Comparison of ENCODE assay signal across 8 cellular contexts in the genomic region with DNA sequence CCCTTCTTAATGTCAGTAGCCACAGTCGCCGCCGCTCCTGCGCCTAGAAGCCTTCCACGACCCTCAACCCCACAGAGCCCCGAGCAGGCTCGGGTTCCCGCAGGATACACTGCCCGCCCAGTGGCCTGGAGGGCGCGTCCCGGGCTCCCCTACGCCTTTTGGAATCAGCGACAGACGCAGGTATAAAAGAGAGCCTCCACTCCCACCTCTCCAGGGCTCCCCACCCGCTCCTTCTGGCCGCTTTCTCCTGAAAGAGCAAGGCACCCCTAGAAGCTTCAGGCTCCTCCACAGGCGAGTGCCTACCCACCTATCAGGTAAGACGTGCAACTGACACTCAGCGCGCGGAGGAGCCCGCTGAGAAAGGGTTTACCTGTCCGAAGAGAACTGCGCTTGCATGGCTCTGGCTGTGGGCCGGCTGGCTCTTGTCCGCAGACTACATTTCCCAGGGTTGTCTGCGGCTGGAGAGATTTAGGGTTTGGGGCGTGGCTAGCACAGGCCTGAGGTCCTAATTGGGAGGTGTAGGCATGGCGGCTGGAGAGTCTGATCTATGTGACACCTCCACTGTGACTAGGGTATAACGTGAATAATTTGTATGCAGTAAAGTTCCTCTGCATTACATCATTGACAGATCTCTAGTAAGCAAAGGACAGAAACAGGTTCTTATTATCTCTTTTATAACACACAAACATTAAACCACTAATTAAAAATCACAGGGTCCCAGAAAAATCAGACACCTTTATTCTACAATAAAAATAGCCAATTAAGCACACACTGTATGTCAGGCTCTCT. TPM values are rescaled to one million over a fixed set of nuclear protein-coding genes. Genes with fewer than 3 reads are reported as not detected.
DNase-seq lines count a peak whose midpoint lies in the region; ATAC-seq and TF ChIP-seq lines count a peak whose summit lies in the region.

No MANE protein-coding gene starts in this region.

- intact Hi-C loops in stomach (cut with DNase I; ENCODE audit: low total_unique reads): no loop called here

- TF ChIP-seq POLR2A in stomach (IDR thresholded peaks at IDR 0.05): no peak

- H3K4me1 Mint-ChIP-seq in activated naive CD4-positive, alpha-beta T cell treated with anti-CD3 and anti-CD28 coated beads, Interleukin-2, amount 50 U/mL, for 24 hours: peaks cover 28% of the 10 kb centered on the region

- peak overlapping the region; percentile 51 for H2AFZ ChIP-seq in neuron (ENCODE audit: low read depth, low read length)

- H3K4me3 Mint-ChIP-seq in activated naive CD4-positive, alpha-beta T cell treated with anti-CD3 and anti-CD28 coated beads, Interleukin-2, amount 50 U/mL, for 24 hours: peak overlapping the region; percentile 93

- H3K27ac ChIP-seq in RWPE2 (ENCODE audit: poor library complexity, severe bottlenecking): peak overlapping the region; percentile 31
- H3K27ac ChIP-seq in stomach: peak overlapping the region; percentile 57 to 82 (median 79)

- H3K27me3 ChIP-seq in RWPE2 (ENCODE audit: insufficient read depth, poor library complexity, severe bottlenecking) (no peaks in the 10 kb centered on the region), neuron (ENCODE audit: insufficient read depth, low read length) (peaks cover 3% of the 10 kb centered on the region), stomach (peaks cover 0 to 7% (median 0%) of the 10 kb centered on the region in 3 donors)

- DNase-seq in DMS153 treated with DMSO at 0.1 percent for 48 hours (lab: John Stamatoyannopoulos, UW; ENCODE audit: unreplicated experiment): peak; percentile 72
- DNase-seq in RWPE2 (ENCODE audit: low spot score): peak; percentile 88
- peak; percentile 68 for DNase-seq in globus pallidus (ENCODE audit: low spot score)
- peak; percentile 84 for DNase-seq in stomach

- TF ChIP-seq EP300 in stomach (IDR thresholded peaks at IDR 0.05): no peak

- H3K4me3 ChIP-seq in RWPE2 (ENCODE audit: severe bottlenecking): peak overlapping the region; percentile 52
- peak overlapping the region; percentile 31 for H3K4me3 ChIP-seq in neuron (ENCODE audit: low read length)
- H3K4me3 ChIP-seq in stomach: peak overlapping the region; percentile 66 to 85 (median 81)

- TF ChIP-seq CTCF in RWPE2 (IDR thresholded peaks at IDR 0.05; ENCODE audit: poor library complexity, severe bottlenecking): no peak
- TF ChIP-seq CTCF in stomach (IDR thresholded peaks at IDR 0.05): no peak

- peak; percentile 65 for ATAC-seq in HG03432 (IDR thresholded peaks at IDR 0.05; ENCODE audit: unreplicated experiment)
- peak; percentile 97 for ATAC-seq in RWPE2 (ENCODE audit: low read depth)
- no peak for ATAC-seq in HG03139 (IDR thresholded peaks at IDR 0.05; ENCODE audit: unreplicated experiment)

- H3K36me3 Mint-ChIP-seq in activated naive CD4-positive, alpha-beta T cell treated with anti-CD3 and anti-CD28 coated beads, Interleukin-2, amount 50 U/mL, for 24 hours: peaks cover 2% of the 10 kb centered on the region

- peaks cover 10% of the 10 kb centered on the region for H3K4me1 ChIP-seq in RWPE2 (ENCODE audit: insufficient read depth, poor library complexity, severe bottlenecking)
- no peaks in the 10 kb centered on the region for H3K4me1 ChIP-seq in neuron (ENCODE audit: insufficient read depth, low read length)
- H3K4me1 ChIP-seq in stomach: peaks cover 6 to 17% (median 14%) of the 10 kb centered on the region in 4 donors

- no peaks in the 10 kb centered on the region for H3K36me3 ChIP-seq in RWPE2 (ENCODE audit: low read depth)
- H3K36me3 ChIP-seq in neuron (ENCODE audit: insufficient read depth, low read length): no peaks in the 10 kb centered on the region
- peaks cover 0 to 4% (median 0%) of the 10 kb centered on the region in 4 donors for H3K36me3 ChIP-seq in stomach

- WGBS in stomach, 5 donors: 1 to 2% (median 2%) methylated on average over 31 of the region's 31 CpGs

- no peaks in the 10 kb centered on the region for H3K9me3 Mint-ChIP-seq in activated naive CD4-positive, alpha-beta T cell treated with anti-CD3 and anti-CD28 coated beads, Interleukin-2, amount 50 U/mL, for 24 hours

- no peaks in the 10 kb centered on the region for H3K27me3 Mint-ChIP-seq in activated naive CD4-positive, alpha-beta T cell treated with anti-CD3 and anti-CD28 coated beads, Interleukin-2, amount 50 U/mL, for 24 hours

- H3K27ac Mint-ChIP-seq in activated naive CD4-positive, alpha-beta T cell treated with anti-CD3 and anti-CD28 coated beads, Interleukin-2, amount 50 U/mL, for 24 hours: peak overlapping the region; percentile 76

- H3K9me3 ChIP-seq in RWPE2 (ENCODE audit: severe bottlenecking) (no peaks in the 10 kb centered on the region), neuron (ENCODE audit: low read length) (no peaks in the 10 kb centered on the region), stomach (no peaks in the 10 kb centered on the region)

RNA-seq across cellular contexts. Expression of a gene that starts 13.5 kb away (rescaled TPM):
- total RNA-seq in stomach: 1 to 10 TPM in 1 of 5 donors, under 1 TPM in 4; under 0.01 to 1.8 (median 0.45) TPM
- polyA plus RNA-seq in stomach: 1 to 10 TPM in 1 of 3 donors, under 1 TPM in 2; 0.76 to 1.9 (median 0.90) TPM

Comparison
In these comparisons a context has a peak if more than half of its experiments do, and no peak if none do; other contexts are left out.
1. H3K4me3 ChIP-seq: peak in every context shown above with its lines; median percentile 81 in stomach; 52 in RWPE2; 31 in neuron.